In genomic region chr3:146503459-146504202, GRCh38 we compare ENCODE assay signal across 1 cellular context.
TF ChIP-seq lines count a peak whose summit lies in the region.

No MANE protein-coding gene starts in this region.

TF ChIP-seq in A549, 52 proteins besides CTCF, POLR2A, EP300 and RAD21 (continued from another document):
- TF ChIP-seq, protein P1, sequence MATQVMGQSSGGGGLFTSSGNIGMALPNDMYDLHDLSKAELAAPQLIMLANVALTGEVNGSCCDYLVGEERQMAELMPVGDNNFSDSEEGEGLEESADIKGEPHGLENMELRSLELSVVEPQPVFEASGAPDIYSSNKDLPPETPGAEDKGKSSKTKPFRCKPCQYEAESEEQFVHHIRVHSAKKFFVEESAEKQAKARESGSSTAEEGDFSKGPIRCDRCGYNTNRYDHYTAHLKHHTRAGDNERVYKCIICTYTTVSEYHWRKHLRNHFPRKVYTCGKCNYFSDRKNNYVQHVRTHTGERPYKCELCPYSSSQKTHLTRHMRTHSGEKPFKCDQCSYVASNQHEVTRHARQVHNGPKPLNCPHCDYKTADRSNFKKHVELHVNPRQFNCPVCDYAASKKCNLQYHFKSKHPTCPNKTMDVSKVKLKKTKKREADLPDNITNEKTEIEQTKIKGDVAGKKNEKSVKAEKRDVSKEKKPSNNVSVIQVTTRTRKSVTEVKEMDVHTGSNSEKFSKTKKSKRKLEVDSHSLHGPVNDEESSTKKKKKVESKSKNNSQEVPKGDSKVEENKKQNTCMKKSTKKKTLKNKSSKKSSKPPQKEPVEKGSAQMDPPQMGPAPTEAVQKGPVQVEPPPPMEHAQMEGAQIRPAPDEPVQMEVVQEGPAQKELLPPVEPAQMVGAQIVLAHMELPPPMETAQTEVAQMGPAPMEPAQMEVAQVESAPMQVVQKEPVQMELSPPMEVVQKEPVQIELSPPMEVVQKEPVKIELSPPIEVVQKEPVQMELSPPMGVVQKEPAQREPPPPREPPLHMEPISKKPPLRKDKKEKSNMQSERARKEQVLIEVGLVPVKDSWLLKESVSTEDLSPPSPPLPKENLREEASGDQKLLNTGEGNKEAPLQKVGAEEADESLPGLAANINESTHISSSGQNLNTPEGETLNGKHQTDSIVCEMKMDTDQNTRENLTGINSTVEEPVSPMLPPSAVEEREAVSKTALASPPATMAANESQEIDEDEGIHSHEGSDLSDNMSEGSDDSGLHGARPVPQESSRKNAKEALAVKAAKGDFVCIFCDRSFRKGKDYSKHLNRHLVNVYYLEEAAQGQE (IDR thresholded peaks at IDR 0.05) = no peak
- no peak for TF ChIP-seq HOXB13 (CRISPR knock-in tag; IDR thresholded peaks at IDR 0.05; ENCODE audit: low read depth)
- no peak for TF ChIP-seq RFX5 (IDR thresholded peaks at IDR 0.05)
- no peak for TF ChIP-seq ZFP36 (IDR thresholded peaks at IDR 0.05; ENCODE audit: borderline replicate concordance, partially characterized antibody)
- TF ChIP-seq GATA3 (IDR thresholded peaks at IDR 0.05; ENCODE audit: borderline replicate concordance) = peak; percentile 50; the same call in 1 of the 2 replicates
- TF ChIP-seq ZNF302 (CRISPR knock-in tag; IDR thresholded peaks at IDR 0.05) = 0 out of 2 replicates have a peak, but pooled peaks have one; percentile 6
- TF ChIP-seq CEBPB (IDR thresholded peaks at IDR 0.05) = 0 out of 4 replicates have a peak, but pooled peaks of 1 of the 2 experiments have one; percentile 19
- no peak for TF ChIP-seq HDAC2 (IDR thresholded peaks at IDR 0.05)
- TF ChIP-seq, protein P2, sequence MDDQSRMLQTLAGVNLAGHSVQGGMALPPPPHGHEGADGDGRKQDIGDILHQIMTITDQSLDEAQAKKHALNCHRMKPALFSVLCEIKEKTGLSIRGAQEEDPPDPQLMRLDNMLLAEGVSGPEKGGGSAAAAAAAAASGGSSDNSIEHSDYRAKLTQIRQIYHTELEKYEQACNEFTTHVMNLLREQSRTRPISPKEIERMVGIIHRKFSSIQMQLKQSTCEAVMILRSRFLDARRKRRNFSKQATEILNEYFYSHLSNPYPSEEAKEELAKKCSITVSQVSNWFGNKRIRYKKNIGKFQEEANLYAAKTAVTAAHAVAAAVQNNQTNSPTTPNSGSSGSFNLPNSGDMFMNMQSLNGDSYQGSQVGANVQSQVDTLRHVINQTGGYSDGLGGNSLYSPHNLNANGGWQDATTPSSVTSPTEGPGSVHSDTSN (IDR thresholded peaks at IDR 0.05) = no peak
